In the genomic region with DNA sequence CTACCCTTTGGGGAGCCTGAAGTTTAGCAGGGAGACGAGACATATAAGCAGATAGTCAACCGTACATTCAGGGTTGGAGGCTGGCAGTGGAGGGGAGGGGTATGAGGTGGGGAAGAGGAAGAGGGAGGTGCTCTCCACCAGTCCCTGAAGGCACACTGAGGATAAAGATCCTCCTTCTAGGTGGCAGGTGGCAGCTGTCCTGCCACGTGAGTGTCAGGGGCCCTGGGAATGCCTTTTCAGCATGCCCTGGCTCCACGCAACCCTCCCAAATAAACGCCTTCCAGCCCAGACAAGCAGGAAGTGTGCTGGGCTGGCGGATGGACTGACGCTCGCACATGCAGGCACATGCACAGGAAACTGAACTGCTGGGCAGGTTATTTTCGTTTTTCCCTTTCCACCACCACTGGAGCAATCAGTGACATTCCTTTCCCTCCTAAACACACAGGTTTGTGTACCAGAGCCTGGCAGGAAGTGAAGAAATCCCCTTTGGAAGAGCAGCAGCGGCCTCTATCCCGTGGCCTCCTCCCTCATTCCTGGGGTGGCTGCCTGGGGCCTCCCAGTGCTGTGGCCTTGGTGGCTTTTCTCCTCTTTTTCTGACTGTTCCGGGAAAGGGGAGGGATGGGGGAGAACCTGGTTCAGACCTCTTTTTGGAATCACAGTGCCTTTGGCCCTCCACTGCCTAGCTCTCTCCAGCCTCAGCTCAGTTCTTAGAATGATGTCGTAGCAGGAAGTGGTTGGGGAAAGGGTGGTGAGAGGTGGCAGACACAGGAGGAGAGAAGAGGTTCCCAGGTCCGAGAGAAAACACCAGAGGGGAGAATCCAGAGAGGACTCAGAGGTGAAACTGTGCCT, we compare ENCODE assay signal across 9 cellular contexts.
A peak's percentile ranks its signal among the peaks of the same experiment; 100 is the strongest.
DNase-seq lines count a peak whose midpoint lies in the region; ATAC-seq and TF ChIP-seq lines count a peak whose summit lies in the region.
"Had no signal": no experiment of that assay in that cellular context is flagged by ENCODE, and none has a peak within 500 bp of the region (broad histone marks: within the 10 kb centered on the region; RNA-seq: fewer than 3 reads in every experiment).

No MANE protein-coding gene starts in this region.

- H3K4me3 Mint-ChIP-seq in endothelial cell (ENCODE audit: unreplicated experiment): no peak overlapping the region

- H3K4me3 ChIP-seq in GM23248 (no peak overlapping the region), osteoblast (ENCODE audit: insufficient read depth, low read length) (no peak overlapping the region)

- no peaks in the 10 kb centered on the region for H3K36me3 ChIP-seq in GM23248 (ENCODE audit: low read depth)
- H3K36me3 ChIP-seq in osteoblast (ENCODE audit: insufficient read depth, low read length): no peaks in the 10 kb centered on the region

- no peaks in the 10 kb centered on the region for H4K20me1 ChIP-seq in GM23248 (ENCODE audit: insufficient read depth)
- H4K20me1 ChIP-seq in osteoblast (ENCODE audit: insufficient read depth, low read length): no peaks in the 10 kb centered on the region

- H3K27me3 Mint-ChIP-seq in endothelial cell (ENCODE audit: unreplicated experiment): peaks cover 8% of the 10 kb centered on the region

- peaks cover 15% of the 10 kb centered on the region for H3F3A ChIP-seq in GM23248 (ENCODE audit: insufficient read depth)

- 69 to 75% methylated on average over 14 of the region's 14 CpGs for WGBS in GM23248 (ENCODE audit: low coverage in 1 of 2, low lambda C conversion rate in 2 of 2, missing lambda C conversion rate in 2 of 2), 2 experiments

- H3K4me2 ChIP-seq in GM23248 (ENCODE audit: unreplicated experiment) (no peak overlapping the region), osteoblast (ENCODE audit: insufficient read depth, low read length) (no peak overlapping the region)

- peak; percentile 12 for DNase-seq in GM23248
- peak; percentile 35 for DNase-seq in activated CD4-positive, alpha-beta T cell treated with anti-CD3 and anti-CD28 coated beads for 48 hours
- DNase-seq in endothelial cell (ENCODE audit: low spot score): peak; percentile 80
- no peak for DNase-seq in osteoblast (ENCODE audit: insufficient read length, low spot score, missing footprints)
- no peak for DNase-seq in hypothalamus (lab: John Stamatoyannopoulos, UW)
- no peak for DNase-seq in ecto neural progenitor cell (ENCODE audit: low spot score)

- no peaks in the 10 kb centered on the region for H3K9me2 ChIP-seq in GM23248 (ENCODE audit: insufficient read depth)

- H3K27ac Mint-ChIP-seq in endothelial cell (ENCODE audit: unreplicated experiment): peak overlapping the region; percentile 100

- no peak for ATAC-seq in HG03442 (IDR thresholded peaks at IDR 0.05; ENCODE audit: unreplicated experiment)
- no peak for ATAC-seq in HG02852 (IDR thresholded peaks at IDR 0.05; ENCODE audit: unreplicated experiment)
- ATAC-seq: HCT116 had no signal

- no peak overlapping the region for H3K9ac ChIP-seq in GM23248

- H3K27me3 ChIP-seq in GM23248 (replicated peaks; ENCODE audit: insufficient read depth) (no peaks in the 10 kb centered on the region), osteoblast (ENCODE audit: insufficient read depth, low read length) (no peaks in the 10 kb centered on the region)

- H3K9me3 ChIP-seq in GM23248 (ENCODE audit: low read depth) (no peaks in the 10 kb centered on the region), osteoblast (ENCODE audit: low read depth, low read length) (no peaks in the 10 kb centered on the region)

- H3K79me2 ChIP-seq in GM23248 (ENCODE audit: insufficient read depth): no peaks in the 10 kb centered on the region
- no peaks in the 10 kb centered on the region for H3K79me2 ChIP-seq in osteoblast (ENCODE audit: insufficient read depth, low read length)

- no peaks in the 10 kb centered on the region for H3K36me3 Mint-ChIP-seq in endothelial cell (ENCODE audit: low read depth, unreplicated experiment)

- in situ Hi-C loops in GM23248 (cut with MboI): no loop called here

- no peaks in the 10 kb centered on the region for H3K9me3 Mint-ChIP-seq in endothelial cell (ENCODE audit: unreplicated experiment)

- H3K27ac ChIP-seq in GM23248: no peak overlapping the region
- peak overlapping the region; percentile 5 for H3K27ac ChIP-seq in osteoblast (ENCODE audit: low read depth, low read length)

- H3K4me1 Mint-ChIP-seq in endothelial cell (ENCODE audit: unreplicated experiment): peaks cover 22% of the 10 kb centered on the region

- no peak for TF ChIP-seq CTCF in endothelial cell (IDR thresholded peaks at IDR 0.05; ENCODE audit: unreplicated experiment)
- TF ChIP-seq CTCF in osteoblast (IDR thresholded peaks at IDR 0.05; ENCODE audit: extremely low read depth, low read depth, low read length): no peak

- peaks cover 14% of the 10 kb centered on the region for H3K4me1 ChIP-seq in GM23248 (ENCODE audit: insufficient read depth)
- H3K4me1 ChIP-seq in osteoblast (ENCODE audit: insufficient read depth, low read length): peaks cover 11% of the 10 kb centered on the region

- H2AFZ ChIP-seq in GM23248 (peak overlapping the region; percentile 80), osteoblast (ENCODE audit: low read length) (peak overlapping the region; percentile 83)

Comparison
In these comparisons a context has a peak if more than half of its experiments do, and no peak if none do; other contexts are left out.
1. DNase-seq: peak in GM23248 (single experiment), activated CD4-positive, alpha-beta T cell treated with anti-CD3 and anti-CD28 coated beads for 48 hours (single experiment) and endothelial cell (single experiment); none in osteoblast (single experiment), hypothalamus (0 of 51) and ecto neural progenitor cell (single experiment).